20 cellular contexts compared by ENCODE assay signal in genomic region chr15:91562698-91563097, GRCh38.
DNase-seq lines count a peak whose midpoint lies in the region; ATAC-seq and TF ChIP-seq lines count a peak whose summit lies in the region.
"Had no signal": no experiment of that assay in that cellular context is flagged by ENCODE, and none has a peak within 500 bp of the region (broad histone marks: within the 10 kb centered on the region; RNA-seq: fewer than 3 reads in every experiment).

No MANE protein-coding gene starts in this region.

- no peaks in the 10 kb centered on the region for H4K20me1 ChIP-seq in fibroblast of lung (ENCODE audit: control insufficient read depth, extremely low read depth, insufficient read depth, low read length)

- H3K27ac ChIP-seq in RWPE1 (peak overlapping the region; percentile 64; the same call in 1 of the 2 replicates), fibroblast of lung (ENCODE audit: insufficient read depth, low read length) (peak overlapping the region; percentile 70), Peyer's patch (no peak overlapping the region)

- peaks cover 31% of the 10 kb centered on the region for H3K4me1 Mint-ChIP-seq in HFFc6 (ENCODE audit: low read depth)
- H3K4me1 Mint-ChIP-seq: CD14-positive monocyte had no signal

- H3K4me3 Mint-ChIP-seq in HFFc6: no peak overlapping the region
- H3K4me3 Mint-ChIP-seq: CD14-positive monocyte had no signal

- no peak overlapping the region for H3K4me3 ChIP-seq in fibroblast of lung (replicated peaks in 1 of 4; ENCODE audit: control extremely low read depth in 1 of 4, insufficient read depth in 1 of 4, low read depth in 3 of 4, low read length in 4 of 4)
- no peak overlapping the region for H3K4me3 ChIP-seq in Peyer's patch

- H3K27me3 ChIP-seq in fibroblast of lung (ENCODE audit: control insufficient read depth, insufficient read depth, low read length) (no peaks in the 10 kb centered on the region), Peyer's patch (no peaks in the 10 kb centered on the region)

- no peaks in the 10 kb centered on the region for H3K36me3 Mint-ChIP-seq in HFFc6 (ENCODE audit: low read depth)
- H3K36me3 Mint-ChIP-seq: CD14-positive monocyte had no signal

- H3K79me2 ChIP-seq in fibroblast of lung (ENCODE audit: control insufficient read depth, insufficient read depth, low read length): no peaks in the 10 kb centered on the region

- intact Hi-C loops in sciatic nerve (cut with DNase I): no loop called here

- TF ChIP-seq POLR2A in Peyer's patch (IDR thresholded peaks at IDR 0.05): no peak

- peaks cover 9% of the 10 kb centered on the region for H3K4me1 ChIP-seq in fibroblast of lung (ENCODE audit: control insufficient read depth, extremely low read depth, insufficient read depth, low read length)
- no peaks in the 10 kb centered on the region for H3K4me1 ChIP-seq in Peyer's patch

- H3K4me2 ChIP-seq in fibroblast of lung (ENCODE audit: extremely low read depth, insufficient read depth, low read length): no peak overlapping the region

- no peaks in the 10 kb centered on the region for H3K9me3 Mint-ChIP-seq in HFFc6

- CTCF ChIA-PET in RWPE1 (lab: Yijun Ruan, JAX): no interaction called here

- DNase-seq in HFFc6 (no peak), RWPE1 (ENCODE audit: low spot score) (no peak), fibroblast of lung (ENCODE audit: low read depth in 2 of 2) (no peak), sciatic nerve (ENCODE audit: low spot score) (no peak), Peyer's patch (no peak), SKM-1 (lab: John Stamatoyannopoulos, UW; ENCODE audit: unreplicated experiment) (no peak)
- DNase-seq: ACHN, AML-193, DMS153, NCI-H1048, NCI-H1436 treated with DMSO at 0.1 percent for 48 hours, NCI-H2029 treated with DMSO at 0.1 percent for 48 hours, NCI-H2171 treated with DMSO at 0.1 percent for 48 hours, NCI-H446 treated with DMSO at 0.1 percent for 48 hours, NCI-H748 treated with DMSO at 0.1 percent for 48 hours, PC-3, SIG-M5 had no signal

- H2AFZ ChIP-seq in fibroblast of lung (ENCODE audit: low read length): no peak overlapping the region

- TF ChIP-seq CTCF in HFFc6 (IDR thresholded peaks at IDR 0.05) (no peak), RWPE1 (conservative IDR thresholded peaks at IDR 0.05; ENCODE audit: low read depth) (no peak), fibroblast of lung (conservative IDR thresholded peaks at IDR 0.05 in 1 of 2, IDR thresholded peaks at IDR 0.05 in 1 of 2; ENCODE audit: low read depth in 1 of 2, low read length in 2 of 2) (no peak), Peyer's patch (IDR thresholded peaks at IDR 0.05) (no peak)

- peak; percentile 29 for ATAC-seq in sciatic nerve
- ATAC-seq in GM19467 (IDR thresholded peaks at IDR 0.05; ENCODE audit: unreplicated experiment): no peak
- ATAC-seq: HepG2, PC-3 had no signal

- peak overlapping the region; percentile 91; the same call in 1 of the 2 replicates for H3K27ac Mint-ChIP-seq in HFFc6
- H3K27ac Mint-ChIP-seq: CD14-positive monocyte had no signal

- H3K9ac ChIP-seq in fibroblast of lung (ENCODE audit: insufficient read depth, low read length): no peak overlapping the region

- POLR2A ChIA-PET in RWPE1 (lab: Yijun Ruan, JAX; ENCODE audit: low non-redundant PET): no interaction called here

- no peaks in the 10 kb centered on the region for H3K9me3 ChIP-seq in fibroblast of lung (ENCODE audit: control insufficient read depth, insufficient read depth, low read depth, low read length)
- no peaks in the 10 kb centered on the region for H3K9me3 ChIP-seq in Peyer's patch

- H3K27me3 Mint-ChIP-seq in HFFc6 (ENCODE audit: insufficient read depth): peaks cover 2% of the 10 kb centered on the region; the same call in 1 of the 2 replicates

- H3K36me3 ChIP-seq in fibroblast of lung (ENCODE audit: control insufficient read depth, insufficient read depth, low read length): no peaks in the 10 kb centered on the region
- no peaks in the 10 kb centered on the region for H3K36me3 ChIP-seq in Peyer's patch

Comparison
In these comparisons a context has a peak if more than half of its experiments do, and no peak if none do; other contexts are left out.
1. H3K27ac ChIP-seq: peak in RWPE1 (single experiment) and fibroblast of lung (single experiment); none in Peyer's patch (0 of 4).